32 cellular contexts compared by ENCODE assay signal in the genomic region with DNA sequence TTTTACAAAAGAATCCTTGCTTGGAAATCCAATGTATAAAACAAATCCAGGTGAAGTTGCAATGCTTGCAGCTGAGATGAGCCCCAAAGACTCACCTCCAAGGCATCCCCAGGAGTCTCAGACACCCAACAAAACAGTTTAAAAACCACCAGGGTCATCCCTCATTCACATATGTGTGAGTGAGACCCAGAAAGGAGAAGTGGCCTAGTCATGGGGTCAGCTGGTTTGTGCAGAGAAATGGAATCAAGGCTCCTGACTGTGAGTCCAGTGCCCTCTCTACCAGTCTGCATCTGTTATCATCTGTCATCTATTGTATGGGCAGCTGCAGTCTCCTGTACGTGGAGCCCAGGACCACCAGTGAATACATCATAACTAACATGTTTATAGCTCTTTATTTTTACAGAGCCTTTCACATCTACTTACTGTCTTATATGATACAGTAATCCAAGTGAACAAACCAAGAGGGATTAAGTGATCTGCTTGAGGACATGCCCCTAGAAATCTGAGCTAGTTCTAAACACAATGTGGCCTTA. TPM values are rescaled to one million over a fixed set of nuclear protein-coding genes. Genes with fewer than 3 reads are reported as not detected.
DNase-seq lines count a peak whose midpoint lies in the region; ATAC-seq and TF ChIP-seq lines count a peak whose summit lies in the region.
"Had no signal": no experiment of that assay in that cellular context is flagged by ENCODE, and none has a peak within 500 bp of the region (broad histone marks: within the 10 kb centered on the region; RNA-seq: fewer than 3 reads in every experiment).

No MANE protein-coding gene starts in this region.

- intact Hi-C loops in upper lobe of right lung (cut with DNase I), result no loop called here

- H3K27ac ChIP-seq in upper lobe of right lung, result no peak overlapping the region
- H3K27ac ChIP-seq: heart right ventricle, SK-N-MC, suprapubic skin, uterus had no signal

- DNase-seq in NOMO-1 (lab: John Stamatoyannopoulos, UW; ENCODE audit: unreplicated experiment in 2 of 2) (peak; percentile 50 to 52), NOMO-1 treated with dmso at 0.1 percent for 144 hours (lab: John Stamatoyannopoulos, UW; ENCODE audit: unreplicated experiment) (no peak), NOMO-1 treated with DMSO at 0.1 percent for 48 hours (lab: John Stamatoyannopoulos, UW; ENCODE audit: unreplicated experiment) (peak; percentile 49), medulla oblongata (ENCODE audit: extremely low spot score) (peak; percentile 54), upper lobe of right lung (no peak)
- DNase-seq: 8988T; activated CD4-positive, CD25-positive, alpha-beta regulatory T cell treated with anti-CD3 and anti-CD28 coated beads, Interleukin-2, amount 50 U/mL, for 72 hours; activated effector memory CD4-positive, alpha-beta T cell treated with anti-CD3 and anti-CD28 coated beads, Interleukin-2, amount 50 U/mL, for 16 hours; activated naive CD8-positive, alpha-beta T cell treated with anti-CD3 and anti-CD28 coated beads, Interleukin-2, amount 10 ng/mL, durations not matched to agents 7 days and 5 days; activated T-cell treated with anti-CD3 and anti-CD28 coated beads for 4 hours; CD4-positive, CD25-positive, alpha-beta regulatory T cell; EL; endodermal cell; foreskin fibroblast; HCEC 1CT; heart right ventricle; NCI-H1092 treated with DMSO at 0.1 percent for 48 hours; NCI-H187 treated with DMSO at 0.1 percent for 48 hours; NCI-H526; posterior cingulate gyrus; right cardiac atrium; RPMI8226; stimulated activated naive CD4-positive, alpha-beta T cell; uterus had no signal

- TF ChIP-seq CTCF in upper lobe of right lung (IDR thresholded peaks at IDR 0.05), result no peak

- ATAC-seq in upper lobe of right lung, result peak; percentile 81
- ATAC-seq in GM21723 (IDR thresholded peaks at IDR 0.05; ENCODE audit: unreplicated experiment), result no peak
- no peak for ATAC-seq in GM21576 (IDR thresholded peaks at IDR 0.05; ENCODE audit: unreplicated experiment)
- no peak for ATAC-seq in GM21390 (IDR thresholded peaks at IDR 0.05; ENCODE audit: unreplicated experiment)
- ATAC-seq: esophagus mucosa, heart right ventricle, right cardiac atrium had no signal

- no peaks in the 10 kb centered on the region for H3K27me3 ChIP-seq in upper lobe of right lung
- H3K27me3 ChIP-seq: heart right ventricle, suprapubic skin, uterus had no signal

- no peak overlapping the region for H3K4me3 ChIP-seq in upper lobe of right lung
- H3K4me3 ChIP-seq: heart right ventricle, SK-N-MC, suprapubic skin, uterus had no signal

- H3K9me3 ChIP-seq in upper lobe of right lung, result no peaks in the 10 kb centered on the region
- H3K9me3 ChIP-seq: suprapubic skin, uterus had no signal

- H3K36me3 ChIP-seq in upper lobe of right lung, result no peaks in the 10 kb centered on the region
- H3K36me3 ChIP-seq: heart right ventricle, suprapubic skin, uterus had no signal

- peaks cover 1% of the 10 kb centered on the region for H3K4me1 ChIP-seq in upper lobe of right lung
- H3K4me1 ChIP-seq: uterus had no signal

RNA-seq across cellular contexts. Expression of a gene that starts 27.1 kb away (rescaled TPM):
- not detected for total RNA-seq in upper lobe of right lung
- total RNA-seq: activated naive CD8-positive, alpha-beta T cell treated with anti-CD3 and anti-CD28 coated beads, Interleukin-2, amount 10 ng/mL, durations not matched to agents 7 days and 5 days; cardiac septum; endodermal cell; heart right ventricle; lung microvascular endothelial cell; right cardiac atrium; suprapubic skin had no signal

Comparison
In these comparisons a context has a peak if more than half of its experiments do, and no peak if none do; other contexts are left out.
1. DNase-seq: peak in NOMO-1 (2 of 2), NOMO-1 treated with DMSO at 0.1 percent for 48 hours (single experiment) and medulla oblongata (single experiment); none in NOMO-1 treated with dmso at 0.1 percent for 144 hours (single experiment) and upper lobe of right lung (single experiment).